24 cellular contexts compared by ENCODE assay signal in the genomic region with DNA sequence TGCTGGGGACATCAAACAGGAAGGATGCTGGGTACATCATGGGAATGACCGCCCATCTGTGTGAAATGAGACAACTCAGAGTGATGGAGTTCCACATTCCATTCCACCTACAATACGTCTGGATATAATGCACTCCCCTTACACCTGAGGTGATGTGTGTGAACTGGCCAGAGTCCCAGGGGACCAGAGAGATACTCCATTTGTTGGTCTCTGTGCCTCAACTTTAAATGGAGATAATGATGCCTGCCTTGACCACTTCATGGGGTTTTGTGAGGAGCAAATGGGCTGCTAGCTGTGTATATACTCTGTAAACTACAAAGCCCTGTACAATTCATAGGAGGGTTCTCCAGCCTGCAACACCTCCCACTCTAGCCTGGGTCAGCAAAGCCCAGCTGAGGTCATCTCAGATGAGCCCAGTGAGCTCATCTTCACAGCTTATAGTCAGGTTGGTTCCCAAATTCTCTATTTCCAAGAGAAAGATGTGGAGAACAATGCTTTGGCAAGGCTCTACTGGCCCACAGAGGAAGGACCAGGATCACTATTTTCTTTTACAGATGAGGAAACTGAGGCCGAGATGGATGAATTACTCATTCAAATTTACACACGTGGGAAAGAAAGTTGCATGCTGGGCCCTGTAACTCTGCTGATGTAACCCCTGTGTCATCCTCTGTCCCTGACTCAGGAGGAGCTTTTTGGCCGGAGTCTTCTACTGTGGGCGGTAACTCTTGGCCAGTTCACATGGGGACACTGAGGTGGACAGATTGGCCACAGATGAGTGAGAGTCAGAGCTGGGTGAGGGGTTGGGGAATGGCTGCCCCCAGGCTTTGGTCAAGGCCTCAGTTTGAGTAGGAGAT.
DNase-seq lines count a peak whose midpoint lies in the region; ATAC-seq and TF ChIP-seq lines count a peak whose summit lies in the region.
"Had no signal": no experiment of that assay in that cellular context is flagged by ENCODE, and none has a peak within 500 bp of the region (broad histone marks: within the 10 kb centered on the region; RNA-seq: fewer than 3 reads in every experiment).

No MANE protein-coding gene starts in this region.

- H3K4me3 ChIP-seq in choroid plexus epithelial cell (ENCODE audit: low read depth, low read length) (no peak overlapping the region), transverse colon (no peak overlapping the region)
- H3K4me3 ChIP-seq: A549, ovary, right atrium auricular region, tibial artery had no signal

- H3K4me1 ChIP-seq in transverse colon: peaks cover 0 to 11% (median 3%) of the 10 kb centered on the region in 4 donors
- H3K4me1 ChIP-seq: A549, right atrium auricular region, tibial artery had no signal

- no peaks in the 10 kb centered on the region for H3K27me3 ChIP-seq in transverse colon
- H3K27me3 ChIP-seq: ovary, right atrium auricular region, tibial artery had no signal

- in situ Hi-C loops in transverse colon (cut with MboI; ENCODE audit: low pct_ligation_motif_present in 1 of 4, low pct_unique_long_range_greater_than_20kb in 1 of 4, low sequenced_read_pairs in 3 of 4): no loop called here

- no peak for TF ChIP-seq EP300 in transverse colon (IDR thresholded peaks at IDR 0.05; ENCODE audit: low read depth)

- peaks cover 6 to 7% (median 7%) of the 10 kb centered on the region in 3 donors for H3K27me3 Mint-ChIP-seq in immature natural killer cell (ENCODE audit: low read depth in 3 of 3)
- H3K27me3 Mint-ChIP-seq: activated naive CD4-positive, alpha-beta T cell treated with anti-CD3 and anti-CD28 coated beads, Interleukin-2, amount 50 U/mL, for 24 hours had no signal

- no peak overlapping the region for H3K27ac ChIP-seq in transverse colon
- H3K27ac ChIP-seq: A549, ovary, right atrium auricular region, tibial artery had no signal

- H3K4me3 Mint-ChIP-seq in immature natural killer cell: peak overlapping the region in 2 of 5 donors; percentile 18 to 21
- H3K4me3 Mint-ChIP-seq: activated naive CD4-positive, alpha-beta T cell treated with anti-CD3 and anti-CD28 coated beads, Interleukin-2, amount 50 U/mL, for 24 hours; naive B cell had no signal

- WGBS in transverse colon (ENCODE audit: low coverage in 1 of 2), 2 donors: 93% methylated on average over 6 of the region's 6 CpGs; no CpG with 5 or more reads in 1 of the 2 donors

- peaks cover 0 to 4% (median 0%) of the 10 kb centered on the region in 3 donors for H3K36me3 Mint-ChIP-seq in immature natural killer cell
- H3K36me3 Mint-ChIP-seq: activated naive CD4-positive, alpha-beta T cell treated with anti-CD3 and anti-CD28 coated beads, Interleukin-2, amount 50 U/mL, for 24 hours; naive B cell had no signal

- H3K9me3 Mint-ChIP-seq in immature natural killer cell: no peaks in the 10 kb centered on the region
- H3K9me3 Mint-ChIP-seq: activated naive CD4-positive, alpha-beta T cell treated with anti-CD3 and anti-CD28 coated beads, Interleukin-2, amount 50 U/mL, for 24 hours; naive B cell had no signal

- H3K4me1 Mint-ChIP-seq in immature natural killer cell: peaks cover 65 to 67% of the 10 kb centered on the region in 2 donors
- H3K4me1 Mint-ChIP-seq: naive B cell had no signal

- TF ChIP-seq CTCF in choroid plexus epithelial cell (conservative IDR thresholded peaks at IDR 0.05; ENCODE audit: low read depth, low read length) (no peak), transverse colon (IDR thresholded peaks at IDR 0.05) (no peak)

- DNase-seq in AG08395 (ENCODE audit: low spot score) (peak; percentile 79), HCEC 1CT (peak; percentile 18), choroid plexus epithelial cell (ENCODE audit: low read depth) (peak; percentile 20), immature natural killer cell (no peak), UCSD-AML1 (lab: John Stamatoyannopoulos, UW; ENCODE audit: unreplicated experiment) (no peak), transverse colon (no peak), OCI-M2 (lab: John Stamatoyannopoulos, UW; ENCODE audit: unreplicated experiment) (no peak)
- DNase-seq: activated CD4-positive, CD25-positive, alpha-beta regulatory T cell treated with anti-CD3 and anti-CD28 coated beads, Interleukin-2, amount 50 U/mL, for 72 hours; aorta; C1 segment of cervical spinal cord; central memory CD4-positive, alpha-beta T cell; DND-41; left colon; MM.1S; naive B cell; NCI-H524 treated with DMSO at 0.1 percent for 48 hours; ovary; stimulated activated CD4-positive, alpha-beta T cell treated with anti-CD3 and anti-CD28 coated beads, Interleukin-4, amount 100 ng/mL, for 24 hours; stimulated activated naive CD8-positive, alpha-beta T cell treated with anti-CD3 and anti-CD28 coated beads, Interleukin-15, Interleukin-2, amounts not matched to agents 100 U/mL and 50 U/mL, for 24 hours; tibial artery had no signal

- intact Hi-C loops in transverse colon (cut with DNase I; ENCODE audit: low total_unique reads): no loop called here

- no peak for ATAC-seq in GM21825 (IDR thresholded peaks at IDR 0.05; ENCODE audit: unreplicated experiment)
- ATAC-seq: A549; left colon; stimulated activated naive CD8-positive, alpha-beta T cell treated with anti-CD3 and anti-CD28 coated beads, Interleukin-15, Interleukin-2, amounts not matched to agents 100 U/mL and 50 U/mL, for 24 hours had no signal

- no peaks in the 10 kb centered on the region for H3K9me3 ChIP-seq in transverse colon
- H3K9me3 ChIP-seq: A549, ovary, right atrium auricular region, tibial artery had no signal

- no peak for TF ChIP-seq POLR2A in transverse colon (IDR thresholded peaks at IDR 0.05)

- peak overlapping the region; percentile 42 to 94 (median 86) for H3K27ac Mint-ChIP-seq in immature natural killer cell
- H3K27ac Mint-ChIP-seq: activated naive CD4-positive, alpha-beta T cell treated with anti-CD3 and anti-CD28 coated beads, Interleukin-2, amount 50 U/mL, for 24 hours; naive B cell had no signal

- H3K36me3 ChIP-seq in transverse colon: no peaks in the 10 kb centered on the region
- H3K36me3 ChIP-seq: ovary, right atrium auricular region, tibial artery had no signal

Comparison
In these comparisons a context has a peak if more than half of its experiments do, and no peak if none do; other contexts are left out.
1. DNase-seq: peak in AG08395 (single experiment), HCEC 1CT (single experiment) and choroid plexus epithelial cell (single experiment); none in immature natural killer cell (0 of 3), UCSD-AML1 (single experiment), transverse colon (single experiment) and OCI-M2 (single experiment).